8 cellular contexts compared by ENCODE assay signal in the genomic region with DNA sequence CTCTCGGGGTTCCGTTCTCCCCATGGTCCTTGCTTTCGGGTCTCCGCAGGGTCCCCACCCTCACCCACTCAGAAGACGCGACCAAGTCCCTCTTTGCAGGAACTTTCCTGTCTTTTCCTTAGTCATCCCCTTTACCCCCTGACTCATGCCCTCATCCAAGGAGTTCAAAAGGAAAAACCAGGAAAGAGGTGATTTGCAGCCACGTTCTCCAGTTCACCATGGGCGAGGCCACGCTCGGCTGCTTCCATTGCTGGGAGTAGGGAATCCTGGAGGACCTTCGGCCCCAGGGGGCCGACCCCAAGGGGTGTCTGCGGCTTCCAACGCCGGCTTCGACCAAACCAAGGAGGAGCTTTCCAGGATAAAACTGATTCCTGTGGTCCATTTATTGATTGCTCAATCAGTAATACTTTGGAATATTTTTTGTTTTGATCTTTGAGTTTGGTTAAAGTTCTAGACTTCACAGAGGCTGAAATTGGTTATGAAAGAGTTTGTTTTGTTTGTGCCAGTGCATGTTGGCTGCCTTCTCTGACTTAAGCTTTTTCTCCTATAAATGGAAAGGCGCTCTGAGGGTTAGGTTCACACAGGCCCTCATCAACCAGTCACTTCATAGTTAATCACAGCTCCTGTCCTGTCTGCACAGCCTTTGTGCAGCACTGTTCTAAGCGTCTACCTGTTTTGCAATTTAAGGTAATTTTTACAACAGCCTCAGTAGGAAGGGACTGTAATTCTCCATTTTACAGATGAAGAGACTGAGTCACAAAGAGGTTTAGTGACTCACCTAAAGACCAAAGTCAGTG. TPM values are rescaled to one million over a fixed set of nuclear protein-coding genes. Genes with fewer than 3 reads are reported as not detected.
A peak's percentile ranks its signal among the peaks of the same experiment; 100 is the strongest.
DNase-seq lines count a peak whose midpoint lies in the region; ATAC-seq and TF ChIP-seq lines count a peak whose summit lies in the region.

No MANE protein-coding gene starts in this region.

- peaks cover 48% of the 10 kb centered on the region for H3K4me1 ChIP-seq in left ventricle myocardium inferior

- POLR2A ChIA-PET in activated CD8-positive, alpha-beta T cell treated with anti-CD3 and anti-CD28 coated beads for 36 hours (lab: Charles Lee), result interaction anchor here (0.5 to 1.0 kb wide), 3 partner anchors 9 to 160 kb away, joined by 3 to 5 read pairs (median 3); no protein-coding TSS in a partner anchor

- peak overlapping the region; percentile 99 for H3K4me3 ChIP-seq in left ventricle myocardium inferior

- peak overlapping the region; percentile 90 for H3K27ac ChIP-seq in left ventricle myocardium inferior (replicated peaks)

- CTCF ChIA-PET in activated CD8-positive, alpha-beta T cell treated with anti-CD3 and anti-CD28 coated beads for 36 hours (lab: Charles Lee), result interaction anchor here (1.3 kb wide), 1 partner anchor 45 kb away, joined by 12 read pairs; no protein-coding TSS in a partner anchor

- H3K27ac Mint-ChIP-seq in activated CD8-positive, alpha-beta T cell treated with anti-CD3 and anti-CD28 coated beads for 36 hours, result no peak overlapping the region

- H3K36me3 Mint-ChIP-seq in activated CD8-positive, alpha-beta T cell treated with anti-CD3 and anti-CD28 coated beads for 36 hours (ENCODE audit: low read depth), result no peaks in the 10 kb centered on the region

- peak; percentile 32 for DNase-seq in NCI-H82 (lab: John Stamatoyannopoulos, UW)
- DNase-seq in NCI-H82 treated with DMSO at 0.1 percent for 48 hours (lab: John Stamatoyannopoulos, UW; ENCODE audit: unreplicated experiment), result no peak
- DNase-seq in activated CD8-positive, alpha-beta T cell treated with anti-CD3 and anti-CD28 coated beads for 36 hours, result no peak
- DNase-seq in left ventricle myocardium inferior, result no peak
- DNase-seq in sciatic nerve (ENCODE audit: low spot score), result no peak
- DNase-seq in GOT3 (lab: John Stamatoyannopoulos, UW), result no peak
- DNase-seq in AML-193 (lab: John Stamatoyannopoulos, UW), result no peak

- peaks cover 22% of the 10 kb centered on the region for H3K27me3 Mint-ChIP-seq in activated CD8-positive, alpha-beta T cell treated with anti-CD3 and anti-CD28 coated beads for 36 hours

- peaks cover 12% of the 10 kb centered on the region for H3K4me1 Mint-ChIP-seq in activated CD8-positive, alpha-beta T cell treated with anti-CD3 and anti-CD28 coated beads for 36 hours (ENCODE audit: low read depth)

- intact Hi-C loops in activated CD8-positive, alpha-beta T cell treated with anti-CD3 and anti-CD28 coated beads for 36 hours (cut with micrococcal nuclease), result no loop called here
- intact Hi-C loops in left ventricle myocardium inferior (cut with micrococcal nuclease) (no loop called here), sciatic nerve (cut with DNase I) (no loop called here)

- no peaks in the 10 kb centered on the region for H3K27me3 ChIP-seq in left ventricle myocardium inferior (ENCODE audit: low read depth)

- peak overlapping the region; percentile 65 for H3K4me3 Mint-ChIP-seq in activated CD8-positive, alpha-beta T cell treated with anti-CD3 and anti-CD28 coated beads for 36 hours

- TF ChIP-seq CTCF in activated CD8-positive, alpha-beta T cell treated with anti-CD3 and anti-CD28 coated beads for 36 hours (IDR thresholded peaks at IDR 0.05), result no peak
- TF ChIP-seq CTCF in left ventricle myocardium inferior (IDR thresholded peaks at IDR 0.05; ENCODE audit: borderline replicate concordance), result no peak

- no peak for ATAC-seq in activated CD8-positive, alpha-beta T cell treated with anti-CD3 and anti-CD28 coated beads for 36 hours
- peak; percentile 47 for ATAC-seq in sciatic nerve
- ATAC-seq in HG03196 (IDR thresholded peaks at IDR 0.05; ENCODE audit: unreplicated experiment), result no peak

- no peaks in the 10 kb centered on the region for H3K9me3 Mint-ChIP-seq in activated CD8-positive, alpha-beta T cell treated with anti-CD3 and anti-CD28 coated beads for 36 hours

- H3K9me3 ChIP-seq in left ventricle myocardium inferior (replicated peaks), result no peaks in the 10 kb centered on the region

- no peaks in the 10 kb centered on the region for H3K36me3 ChIP-seq in left ventricle myocardium inferior

RNA-seq across cellular contexts. Expression of gene ALDH2, which starts 0.8 kb away (rescaled TPM):
- total RNA-seq in activated CD8-positive, alpha-beta T cell treated with anti-CD3 and anti-CD28 coated beads for 36 hours, result 1 to 10 TPM; 3.2 to 3.8 TPM
- 381 TPM for total RNA-seq in left ventricle myocardium inferior
- total RNA-seq in sciatic nerve, result 75.3 TPM

Comparison
In these comparisons a context has a peak if more than half of its experiments do, and no peak if none do; other contexts are left out.
1. RNA of gene ALDH2, which starts 0.8 kb away (total RNA-seq): 381 TPM in left ventricle myocardium inferior (single experiment) and 75.3 TPM in sciatic nerve (single experiment); 3.2 to 3.8 TPM in activated CD8-positive, alpha-beta T cell treated with anti-CD3 and anti-CD28 coated beads for 36 hours; every median in the first group is over 10 times any median in the second.